22 cellular contexts compared by ENCODE assay signal in the genomic region with DNA sequence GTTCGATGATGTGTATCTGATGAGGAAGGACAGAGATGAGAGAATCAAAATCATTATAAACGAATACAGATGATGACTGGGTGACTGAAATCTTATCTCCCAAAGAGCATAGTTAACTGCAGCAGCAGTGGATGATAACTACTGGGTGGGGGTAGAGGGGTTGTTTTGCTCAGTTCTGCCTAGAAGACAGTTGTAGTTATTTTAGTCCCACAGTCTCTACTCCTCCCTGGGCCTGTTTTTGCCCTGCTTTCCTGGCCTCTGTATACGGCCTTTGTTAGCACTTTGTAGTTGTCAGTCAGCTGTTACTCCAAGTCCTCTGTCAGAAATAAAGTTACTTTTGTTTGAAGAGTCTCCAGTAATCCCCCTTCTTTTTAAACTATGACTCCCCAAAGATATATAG.
A peak's percentile ranks its signal among the peaks of the same experiment; 100 is the strongest.
DNase-seq lines count a peak whose midpoint lies in the region; ATAC-seq, FAIRE-seq and TF ChIP-seq lines count a peak whose summit lies in the region.
"Had no signal": no experiment of that assay in that cellular context is flagged by ENCODE, and none has a peak within 500 bp of the region (broad histone marks: within the 10 kb centered on the region; RNA-seq: fewer than 3 reads in every experiment).

No MANE protein-coding gene starts in this region.

- H3K27ac Mint-ChIP-seq in nephron: peak overlapping the region; percentile 81 to 95 (median 92)
- no peak overlapping the region for H3K27ac Mint-ChIP-seq in chondrocyte (ENCODE audit: unreplicated experiment)
- H3K27ac Mint-ChIP-seq: activated CD8-positive, alpha-beta T cell treated with anti-CD3 and anti-CD28 coated beads for 36 hours; activated naive CD8-positive, alpha-beta T cell treated with anti-CD3 and anti-CD28 coated beads, Interleukin-2, amount 10 ng/mL, durations not matched to agents 7 days and 5 days had no signal

- H3K4me3 ChIP-seq in A549 (no peak overlapping the region), OCI-LY3 (ENCODE audit: low read length) (no peak overlapping the region)
- H3K4me3 ChIP-seq: heart left ventricle, prostate gland, upper lobe of left lung had no signal

- H3K9me3 ChIP-seq in A549 (no peaks in the 10 kb centered on the region), OCI-LY3 (ENCODE audit: insufficient read depth, low read length) (no peaks in the 10 kb centered on the region)
- H3K9me3 ChIP-seq: heart left ventricle, prostate gland, upper lobe of left lung had no signal

- H3K36me3 Mint-ChIP-seq in nephron (ENCODE audit: low read depth) (no peaks in the 10 kb centered on the region), chondrocyte (ENCODE audit: low read depth) (no peaks in the 10 kb centered on the region)

- H3K9ac ChIP-seq in OCI-LY3 (ENCODE audit: low read length): no peak overlapping the region

- CTCF ChIA-PET in A549 (lab: Yijun Ruan, JAX): interaction anchor here (1.7 to 3.0 kb wide), 2 partner anchors 9 to 144 kb away, joined by 10 to 13 read pairs; no protein-coding TSS in a partner anchor

- no peak for DNase-seq in A549 (ENCODE audit: low read depth in 1 of 2, low spot score in 1 of 2)
- DNase-seq in foreskin melanocyte: peak; percentile 40
- DNase-seq in chondrocyte (ENCODE audit: low spot score): no peak
- no peak for DNase-seq in activated CD4-positive, CD25-positive, alpha-beta regulatory T cell (lab: John Stamatoyannopoulos, UW)
- DNase-seq in SIG-M5 (lab: John Stamatoyannopoulos, UW): no peak
- DNase-seq: activated CD8-positive, alpha-beta T cell treated with anti-CD3 and anti-CD28 coated beads for 36 hours; activated effector memory CD4-positive, alpha-beta T cell treated with anti-CD3 and anti-CD28 coated beads, Interleukin-2, amount 50 U/mL, for 16 hours; activated naive CD8-positive, alpha-beta T cell treated with anti-CD3 and anti-CD28 coated beads, Interleukin-2, amount 10 ng/mL, durations not matched to agents 7 days and 5 days; activated T-cell treated with anti-CD3 and anti-CD28 coated beads for 4 hours; AML-193; heart left ventricle; MM.1S; NCI-H1436 treated with DMSO at 0.1 percent for 48 hours; NCI-H510A treated with DMSO at 0.1 percent for 48 hours; stimulated activated CD4-positive, alpha-beta T cell treated with anti-CD3 and anti-CD28 coated beads, Interleukin-1b, Interleukin-23, amount 100 ng/mL, for 48 hours; upper lobe of left lung had no signal

- POLR2A ChIA-PET in A549 (lab: Yijun Ruan, JAX): no interaction called here

- peak overlapping the region in 1 of 3 experiments; percentile 6 for H3K4me3 Mint-ChIP-seq in nephron
- no peak overlapping the region for H3K4me3 Mint-ChIP-seq in chondrocyte (ENCODE audit: unreplicated experiment)
- H3K4me3 Mint-ChIP-seq: activated CD8-positive, alpha-beta T cell treated with anti-CD3 and anti-CD28 coated beads for 36 hours had no signal

- TF ChIP-seq CTCF in A549 (IDR thresholded peaks at IDR 0.05) (no peak), OCI-LY3 (IDR thresholded peaks at IDR 0.05; ENCODE audit: low read depth, low read length) (no peak), nephron (IDR thresholded peaks at IDR 0.05; ENCODE audit: unreplicated experiment in 3 of 3) (no peak), chondrocyte (IDR thresholded peaks at IDR 0.05) (no peak)

- H3K4me2 ChIP-seq in A549 (peak overlapping the region; percentile 85), OCI-LY3 (ENCODE audit: low read length) (peak overlapping the region; percentile 64)

- FAIRE-seq in A549 (lab: Jason Lieb, UNC): no peak
- FAIRE-seq: H1, small intestine had no signal

- no peak for TF ChIP-seq RAD21 in A549 (conservative IDR thresholded peaks at IDR 0.05 in 1 of 2, IDR thresholded peaks at IDR 0.05 in 1 of 2)

- H4K20me1 ChIP-seq in OCI-LY3 (ENCODE audit: insufficient read depth, low read length): no peaks in the 10 kb centered on the region

- TF ChIP-seq EP300 in A549 (IDR thresholded peaks at IDR 0.05): no peak

- TF ChIP-seq POLR2A in A549 (IDR thresholded peaks at IDR 0.05; ENCODE audit: low read length): no peak

- H3K4me1 ChIP-seq in A549 (peaks cover 16% of the 10 kb centered on the region), OCI-LY3 (ENCODE audit: low read length) (peaks cover 15% of the 10 kb centered on the region)
- H3K4me1 ChIP-seq: prostate gland, upper lobe of left lung had no signal

- no peaks in the 10 kb centered on the region for H3K36me3 ChIP-seq in OCI-LY3 (replicated peaks; ENCODE audit: low read depth, low read length)
- H3K36me3 ChIP-seq: heart left ventricle, prostate gland, upper lobe of left lung had no signal

- H3K79me2 ChIP-seq in OCI-LY3 (ENCODE audit: low read length): no peaks in the 10 kb centered on the region

- H3K27me3 Mint-ChIP-seq in nephron (ENCODE audit: low read depth): no peaks in the 10 kb centered on the region
- no peaks in the 10 kb centered on the region for H3K27me3 Mint-ChIP-seq in chondrocyte (ENCODE audit: low read depth)
- H3K27me3 Mint-ChIP-seq: activated CD8-positive, alpha-beta T cell treated with anti-CD3 and anti-CD28 coated beads for 36 hours; activated naive CD8-positive, alpha-beta T cell treated with anti-CD3 and anti-CD28 coated beads, Interleukin-2, amount 10 ng/mL, durations not matched to agents 7 days and 5 days had no signal

- H2AFZ ChIP-seq in OCI-LY3 (ENCODE audit: low read depth, low read length): no peak overlapping the region

- ATAC-seq in A549 (peak in 1 of 2 experiments; percentile 41; a peak in 2 of 6 replicates), GM21786 (IDR thresholded peaks at IDR 0.05; ENCODE audit: unreplicated experiment) (no peak)
- ATAC-seq: activated CD8-positive, alpha-beta T cell treated with anti-CD3 and anti-CD28 coated beads for 36 hours; heart left ventricle had no signal

- H3K4me1 Mint-ChIP-seq in nephron: peaks cover 19% of the 10 kb centered on the region
- peaks cover 3% of the 10 kb centered on the region for H3K4me1 Mint-ChIP-seq in chondrocyte (ENCODE audit: low read depth)

- WGBS in A549 (ENCODE audit: missing lambda C conversion rate): 45% methylated on average over 3 of the region's 3 CpGs

- no peaks in the 10 kb centered on the region for H3K27me3 ChIP-seq in OCI-LY3 (ENCODE audit: low read depth, low read length)
- H3K27me3 ChIP-seq: heart left ventricle, upper lobe of left lung had no signal

- peak overlapping the region; percentile 53 to 67 for H3K27ac ChIP-seq in A549
- H3K27ac ChIP-seq in OCI-LY3 (ENCODE audit: low read length): no peak overlapping the region
- H3K27ac ChIP-seq: heart left ventricle, prostate gland, upper lobe of left lung had no signal

- H3K9me3 Mint-ChIP-seq in nephron (no peaks in the 10 kb centered on the region), chondrocyte (ENCODE audit: low read depth) (no peaks in the 10 kb centered on the region)
- H3K9me3 Mint-ChIP-seq: activated CD8-positive, alpha-beta T cell treated with anti-CD3 and anti-CD28 coated beads for 36 hours had no signal

TF ChIP-seq in A549, 52 proteins besides CTCF, POLR2A, EP300 and RAD21:
- TF ChIP-seq, protein P1, sequence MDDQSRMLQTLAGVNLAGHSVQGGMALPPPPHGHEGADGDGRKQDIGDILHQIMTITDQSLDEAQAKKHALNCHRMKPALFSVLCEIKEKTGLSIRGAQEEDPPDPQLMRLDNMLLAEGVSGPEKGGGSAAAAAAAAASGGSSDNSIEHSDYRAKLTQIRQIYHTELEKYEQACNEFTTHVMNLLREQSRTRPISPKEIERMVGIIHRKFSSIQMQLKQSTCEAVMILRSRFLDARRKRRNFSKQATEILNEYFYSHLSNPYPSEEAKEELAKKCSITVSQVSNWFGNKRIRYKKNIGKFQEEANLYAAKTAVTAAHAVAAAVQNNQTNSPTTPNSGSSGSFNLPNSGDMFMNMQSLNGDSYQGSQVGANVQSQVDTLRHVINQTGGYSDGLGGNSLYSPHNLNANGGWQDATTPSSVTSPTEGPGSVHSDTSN (IDR thresholded peaks at IDR 0.05): no peak
- TF ChIP-seq NR3C1 (IDR thresholded peaks at IDR 0.05) (no peak), FOSL2 (IDR thresholded peaks at IDR 0.05) (no peak), FOSL2 (CRISPR knock-in tag; IDR thresholded peaks at IDR 0.05) (no peak), SMC3 (IDR thresholded peaks at IDR 0.05) (no peak), BHLHE40 (IDR thresholded peaks at IDR 0.05; ENCODE audit: low read depth, low read length) (no peak), RNF2 (IDR thresholded peaks at IDR 0.05; ENCODE audit: borderline replicate concordance, low read depth) (no peak), RARB (CRISPR knock-in tag; IDR thresholded peaks at IDR 0.05) (no peak), CHD2 (IDR thresholded peaks at IDR 0.05; ENCODE audit: low read length, partially characterized antibody) (no peak), EHMT2 (IDR thresholded peaks at IDR 0.05; ENCODE audit: low read depth) (no peak), ZSCAN20 (CRISPR knock-in tag; IDR thresholded peaks at IDR 0.05) (no peak), TFCP2L1 (CRISPR knock-in tag; IDR thresholded peaks at IDR 0.05) (no peak)
